ENCODE assay signal across 23 cellular contexts in the genomic region with DNA sequence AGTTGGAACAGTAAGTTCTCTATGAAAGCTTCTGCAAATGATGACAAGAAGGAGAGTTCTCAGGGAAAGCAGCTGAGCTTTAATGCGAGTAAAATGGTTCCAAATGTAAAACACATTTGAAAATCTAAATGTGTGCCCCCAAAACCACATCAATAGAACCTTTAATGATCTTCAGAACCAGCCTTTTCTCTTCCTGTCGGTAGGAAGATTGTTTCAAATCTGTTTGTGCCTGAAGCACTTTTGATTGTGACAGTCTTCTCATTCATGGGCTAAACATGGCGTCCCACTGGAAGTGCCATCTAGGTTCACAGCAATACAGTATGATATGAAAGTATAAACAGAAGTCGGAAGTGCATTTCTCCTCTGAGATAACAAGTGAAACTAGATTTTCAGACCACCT.
"Had no signal": no experiment of that assay in that cellular context is flagged by ENCODE, and none has a peak within 500 bp of the region (broad histone marks: within the 10 kb centered on the region; RNA-seq: fewer than 3 reads in every experiment).

No MANE protein-coding gene starts in this region.

- H3K9me3 ChIP-seq: esophagus muscularis mucosa, left lung, lower lobe of right lung, mucosa of descending colon, ovary, right lobe of liver, upper lobe of right lung had no signal

- H3K36me3 ChIP-seq: esophagus muscularis mucosa, left lung, lower lobe of right lung, ovary, right lobe of liver, upper lobe of right lung had no signal

- DNase-seq: activated CD4-positive, alpha-beta T cell treated with anti-CD3 and anti-CD28 coated beads for 36 hours; activated CD4-positive, CD25-positive, alpha-beta regulatory T cell; activated CD8-positive, alpha-beta memory T cell treated with anti-CD3 and anti-CD28 coated beads, Interleukin-2, amount 10 ng/mL, durations not matched to agents 7 days and 5 days; activated CD8-positive, alpha-beta T cell treated with anti-CD3 and anti-CD28 coated beads, Interleukin-2, amount 10 ng/mL, durations not matched to agents 7 days and 5 days; activated naive CD8-positive, alpha-beta T cell treated with anti-CD3 and anti-CD28 coated beads, Interleukin-2, amount 50 U/mL, for 24 hours; activated T-cell treated with anti-CD3 and anti-CD28 coated beads, Interleukin-2, amount 50 U/mL, for 48 hours; amygdala; central memory CD4-positive, alpha-beta T cell; endodermal cell; glutamatergic neuron; left lung; lower lobe of right lung; mucosa of descending colon; ovary; right lobe of liver; stimulated activated CD4-positive, alpha-beta T cell treated with anti-CD3 and anti-CD28 coated beads, Interleukin-12 subunit alpha, Interleukin-12 subunit beta, amount 100 ng/mL, for 4 hours; stimulated activated CD4-positive, alpha-beta T cell treated with anti-CD3 and anti-CD28 coated beads, Interleukin-4, amount 100 ng/mL, for 1 hour; upper lobe of right lung had no signal

- FAIRE-seq: frontal cortex, islet of Langerhans had no signal

- H3K27ac ChIP-seq: esophagus muscularis mucosa, left lung, lower lobe of right lung, ovary, right lobe of liver, upper lobe of right lung had no signal

- H3K27me3 ChIP-seq: esophagus muscularis mucosa, left lung, ovary, right lobe of liver, upper lobe of right lung had no signal

- ATAC-seq: activated CD4-positive, alpha-beta T cell treated with anti-CD3 and anti-CD28 coated beads for 36 hours; activated CD8-positive, alpha-beta memory T cell treated with anti-CD3 and anti-CD28 coated beads, Interleukin-2, amount 10 ng/mL, durations not matched to agents 7 days and 5 days; activated CD8-positive, alpha-beta T cell treated with anti-CD3 and anti-CD28 coated beads, Interleukin-2, amount 10 ng/mL, durations not matched to agents 7 days and 5 days; activated naive CD8-positive, alpha-beta T cell treated with anti-CD3 and anti-CD28 coated beads, Interleukin-2, amount 50 U/mL, for 24 hours; left lung; lower lobe of right lung; mucosa of descending colon; natural killer cell treated with Interleukin-12 subunit alpha and Interleukin-12 subunit beta and Interleukin-15 and Interleukin-18, amount 100 ng/mL, for 72 hours; right lobe of liver; stimulated activated effector memory CD8-positive, alpha-beta T cell treated with anti-CD3 and anti-CD28 coated beads, Interleukin-12 subunit alpha, Interleukin-12 subunit beta, amount 100 ng/mL, for 72 hours; upper lobe of right lung had no signal

- H3K4me1 ChIP-seq: esophagus muscularis mucosa, left lung, lower lobe of right lung, right lobe of liver, upper lobe of right lung had no signal

- H3K4me3 ChIP-seq: esophagus muscularis mucosa, left lung, lower lobe of right lung, mucosa of descending colon, ovary, right lobe of liver, upper lobe of right lung had no signal
